In genomic region chr6:31795616-31796298, GRCh38 we compare ENCODE assay signal across 1 cellular context.
TF ChIP-seq lines count a peak whose summit lies in the region.

Gene VARS1, minus strand, starts transcription at chr6:31795752. Its CDS starts 535 bp downstream, at chr6:31795217.

TF ChIP-seq in HepG2, 621 proteins besides CTCF, POLR2A, EP300 and RAD21 (continued from another document and continues in another):
- peak; percentile 99 for TF ChIP-seq ARID4A (CRISPR knock-in tag; IDR thresholded peaks at IDR 0.05; ENCODE audit: borderline replicate concordance)
- TF ChIP-seq PHF5A (CRISPR knock-in tag; IDR thresholded peaks at IDR 0.05; ENCODE audit: low read depth, unreplicated experiment), result peak; percentile 92
- TF ChIP-seq SRY (CRISPR knock-in tag; IDR thresholded peaks at IDR 0.05), result peak; percentile 90
- peak; percentile 54; the same call in 1 of the 2 replicates for TF ChIP-seq ZNF614 (CRISPR knock-in tag; IDR thresholded peaks at IDR 0.05; ENCODE audit: borderline replicate concordance)
- TF ChIP-seq ZNF468 (CRISPR knock-in tag; IDR thresholded peaks at IDR 0.05), result peak; percentile 82; the same call in 1 of the 2 replicates
- 0 out of 2 replicates have a peak, but pooled peaks have one; percentile 35 for TF ChIP-seq CSRNP2 (CRISPR knock-in tag; conservative IDR thresholded peaks at IDR 0.05; ENCODE audit: low read depth)
- no peak; the same call in 1 of the 2 replicates for TF ChIP-seq CREB1 (IDR thresholded peaks at IDR 0.05)
- no peak for TF ChIP-seq CREB1 (CRISPR knock-in tag; IDR thresholded peaks at IDR 0.05)
- TF ChIP-seq ZNF800 (CRISPR knock-in tag; IDR thresholded peaks at IDR 0.05), result peak; percentile 77
- 0 out of 2 replicates have a peak, but pooled peaks have one; percentile 46 for TF ChIP-seq ZNF317 (CRISPR knock-in tag; IDR thresholded peaks at IDR 0.05)
- peak; percentile 78 for TF ChIP-seq TAF1 (CRISPR knock-in tag; IDR thresholded peaks at IDR 0.05)
- TF ChIP-seq MAF1 (CRISPR knock-in tag; IDR thresholded peaks at IDR 0.05; ENCODE audit: borderline replicate concordance), result peak; percentile 79; the same call in 1 of the 2 replicates
- TF ChIP-seq ZNF543 (CRISPR knock-in tag; IDR thresholded peaks at IDR 0.05), result peak; percentile 70; the same call in 1 of the 2 replicates
- peak; percentile 17; the same call in 1 of the 2 replicates for TF ChIP-seq SP2 (CRISPR knock-in tag; IDR thresholded peaks at IDR 0.05)
- peak; percentile 65 for TF ChIP-seq MED8 (CRISPR knock-in tag; IDR thresholded peaks at IDR 0.05; ENCODE audit: insufficient replicate concordance)
- peak; percentile 20; the same call in 1 of the 2 replicates for TF ChIP-seq ZHX2 (IDR thresholded peaks at IDR 0.05; ENCODE audit: low read depth)
- TF ChIP-seq ZHX2 (CRISPR knock-in tag; IDR thresholded peaks at IDR 0.05; ENCODE audit: borderline replicate concordance), result peak; percentile 83; the same call in 1 of the 2 replicates
- peak; percentile 68 for TF ChIP-seq ARNTL (CRISPR knock-in tag; IDR thresholded peaks at IDR 0.05)
- peak; percentile 79; the same call in 1 of the 2 replicates for TF ChIP-seq ZNF557 (CRISPR knock-in tag; IDR thresholded peaks at IDR 0.05)
- TF ChIP-seq CCDC6 (CRISPR knock-in tag; IDR thresholded peaks at IDR 0.05), result peak; percentile 99
- peak; percentile 89 for TF ChIP-seq HOXA5 (CRISPR knock-in tag; IDR thresholded peaks at IDR 0.05)
- TF ChIP-seq ZNF331 (CRISPR knock-in tag; IDR thresholded peaks at IDR 0.05), result peak; percentile 79
- 0 out of 2 replicates have a peak, but pooled peaks have one; percentile 85 for TF ChIP-seq PRMT3 (CRISPR knock-in tag; IDR thresholded peaks at IDR 0.05; ENCODE audit: borderline replicate concordance, low read depth)
- TF ChIP-seq ZFX (CRISPR knock-in tag; IDR thresholded peaks at IDR 0.05; ENCODE audit: low read depth), result peak; percentile 83
- no peak for TF ChIP-seq CCAR2 (optimal IDR thresholded peaks at IDR 0.05; ENCODE audit: low read depth, low read length)
- TF ChIP-seq ZBTB10 (CRISPR knock-in tag; IDR thresholded peaks at IDR 0.05; ENCODE audit: borderline replicate concordance), result peak; percentile 48; the same call in 1 of the 2 replicates
- no peak for TF ChIP-seq ZNF251 (CRISPR knock-in tag; IDR thresholded peaks at IDR 0.05)
- peak; percentile 54; the same call in 1 of the 2 replicates for TF ChIP-seq FOXK1 (CRISPR knock-in tag; IDR thresholded peaks at IDR 0.05; ENCODE audit: borderline replicate concordance, low read depth)
- peak; percentile 86; the same call in 1 of the 2 replicates for TF ChIP-seq ZSCAN21 (CRISPR knock-in tag; IDR thresholded peaks at IDR 0.05; ENCODE audit: borderline replicate concordance)
- TF ChIP-seq ISL2 (CRISPR knock-in tag; IDR thresholded peaks at IDR 0.05), result peak; percentile 51; the same call in 1 of the 2 replicates
- TF ChIP-seq JDP2 (CRISPR knock-in tag; IDR thresholded peaks at IDR 0.05; ENCODE audit: borderline replicate concordance), result no peak
- peak; percentile 73 for TF ChIP-seq SP5 (CRISPR knock-in tag; IDR thresholded peaks at IDR 0.05; ENCODE audit: borderline replicate concordance, low read depth)
- no peak; the same call in 1 of the 2 replicates for TF ChIP-seq CSRNP1 (CRISPR knock-in tag; IDR thresholded peaks at IDR 0.05)
- TF ChIP-seq ZFAT (CRISPR knock-in tag; conservative IDR thresholded peaks at IDR 0.05), result 0 out of 2 replicates have a peak, but pooled peaks have one; percentile 71
- no peak for TF ChIP-seq PHB2 (IDR thresholded peaks at IDR 0.05; ENCODE audit: partially characterized antibody)
- TF ChIP-seq MTA1 (CRISPR knock-in tag; IDR thresholded peaks at IDR 0.05; ENCODE audit: borderline replicate concordance), result peak; percentile 92
- no peak for TF ChIP-seq MLXIP (CRISPR knock-in tag; IDR thresholded peaks at IDR 0.05; ENCODE audit: borderline replicate concordance)
- TF ChIP-seq KDM4B (CRISPR knock-in tag; IDR thresholded peaks at IDR 0.05), result no peak; the same call in 1 of the 2 replicates
- peak; percentile 78 for TF ChIP-seq HOXD1 (CRISPR knock-in tag; IDR thresholded peaks at IDR 0.05)
